ENCODE assay signal across 9 cellular contexts in the genomic region with DNA sequence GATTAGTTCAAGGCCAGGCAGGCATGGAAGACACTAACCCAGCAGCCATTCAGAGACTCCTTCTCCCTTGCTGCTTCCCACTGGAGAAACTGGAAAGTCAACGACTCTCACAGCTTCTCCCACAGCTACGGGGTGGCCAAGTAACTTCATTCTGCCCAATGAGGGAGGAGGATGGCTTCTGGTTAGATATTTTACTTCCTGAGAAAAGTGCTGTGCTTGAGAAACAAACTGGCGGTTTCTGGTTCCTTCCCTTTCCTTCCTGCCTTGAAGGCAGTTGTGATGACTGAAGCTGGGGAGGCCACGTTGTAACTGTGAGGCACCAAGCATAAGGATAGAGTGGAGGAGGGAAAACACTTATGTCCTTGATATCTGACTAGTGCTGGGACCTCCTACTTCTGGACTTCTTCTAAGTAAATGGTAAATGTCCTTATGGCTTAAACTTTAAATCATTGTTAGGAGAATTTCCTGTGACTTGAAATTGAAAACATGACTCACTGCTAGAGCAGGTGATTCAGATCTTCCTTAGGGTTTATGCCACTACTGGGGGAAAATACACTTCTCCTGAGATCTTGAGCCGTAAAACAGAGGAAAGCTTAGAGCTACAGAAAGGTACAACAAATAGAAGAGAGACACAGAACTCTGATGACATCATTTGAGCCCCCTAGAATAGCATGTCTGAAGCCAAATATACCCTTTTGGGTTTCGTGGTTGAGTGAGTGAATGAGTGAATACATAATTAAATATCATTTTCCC. TPM values are rescaled to one million over a fixed set of nuclear protein-coding genes. Genes with fewer than 3 reads are reported as not detected.
DNase-seq lines count a peak whose midpoint lies in the region; ATAC-seq, FAIRE-seq and TF ChIP-seq lines count a peak whose summit lies in the region.
"Had no signal": no experiment of that assay in that cellular context is flagged by ENCODE, and none has a peak within 500 bp of the region (broad histone marks: within the 10 kb centered on the region; RNA-seq: fewer than 3 reads in every experiment).

No MANE protein-coding gene starts in this region.

- H3K4me3 ChIP-seq in cardiac fibroblast (replicated peaks in 1 of 2; ENCODE audit: low read depth in 2 of 2, low read length in 2 of 2) (no peak overlapping the region), WERI-Rb-1 (ENCODE audit: low read depth, low read length) (no peak overlapping the region)

- H3K27me3 ChIP-seq in WERI-Rb-1 (ENCODE audit: insufficient read depth, low read depth, severe bottlenecking), result no peaks in the 10 kb centered on the region

- TF ChIP-seq CTCF in cardiac fibroblast (IDR thresholded peaks at IDR 0.05; ENCODE audit: low read depth, low read length) (no peak), WERI-Rb-1 (IDR thresholded peaks at IDR 0.05; ENCODE audit: low read depth, low read length) (no peak)

- H3K27ac Mint-ChIP-seq in T-cell, result peak overlapping the region; percentile 93
- H3K27ac Mint-ChIP-seq: memory B cell had no signal

- peaks cover 43 to 76% (median 64%) of the 10 kb centered on the region in 3 donors for H3K4me1 Mint-ChIP-seq in T-cell

- no peaks in the 10 kb centered on the region for H3K36me3 Mint-ChIP-seq in T-cell

- CTCF ChIA-PET in T-cell (lab: Charles Lee), result interaction anchor here (0.6 to 5.7 kb wide), 21 partner anchors 9 to 349 kb away, joined by 3 to 48 read pairs (median 3); a partner anchor contains a TSS

- FAIRE-seq in GM18507 (lab: Jason Lieb, UNC) (peak; percentile 77), frontal cortex (lab: Jason Lieb, UNC) (no peak)

- DNase-seq in GM18507 (ENCODE audit: extremely low spot score, insufficient read length, low read depth), result no peak
- DNase-seq in T-cell, result peak in 17 of 34 experiments; percentile 7 to 42 (median 18)
- peak; percentile 23 to 76 for DNase-seq in cardiac fibroblast (ENCODE audit: low read depth in 2 of 2)
- DNase-seq in non-pigmented ciliary epithelial cell (ENCODE audit: low read depth), result peak; percentile 28
- no peak for DNase-seq in WERI-Rb-1
- no peak for DNase-seq in NCI-H82 treated with DMSO at 0.1 percent for 48 hours (lab: John Stamatoyannopoulos, UW; ENCODE audit: unreplicated experiment)
- no peak for DNase-seq in frontal cortex (ENCODE audit: low spot score in 2 of 2)

- peaks cover 7% of the 10 kb centered on the region for H3K9me3 ChIP-seq in WERI-Rb-1 (ENCODE audit: severe bottlenecking)

- no peaks in the 10 kb centered on the region for H3K27me3 Mint-ChIP-seq in T-cell

- ATAC-seq in HG03066 (IDR thresholded peaks at IDR 0.05; ENCODE audit: low read depth, unreplicated experiment) (peak; percentile 30), T-cell (replicated peaks in 1 of 4) (peak; percentile 43 to 60 (median 50))

- H3K36me3 ChIP-seq in WERI-Rb-1, result peaks cover 8% of the 10 kb centered on the region

- peaks cover 0 to 3% (median 3%) of the 10 kb centered on the region in 3 donors for H3K9me3 Mint-ChIP-seq in T-cell

- H3K4me3 Mint-ChIP-seq in T-cell, result peak overlapping the region; percentile 54 to 78 (median 67)
- H3K4me3 Mint-ChIP-seq: memory B cell had no signal

- H3K27ac ChIP-seq in WERI-Rb-1, result no peak overlapping the region

- POLR2A ChIA-PET in T-cell (lab: Charles Lee), result interaction anchor here (0.5 to 0.9 kb wide), 8 partner anchors 9 to 1908 kb away, joined by 3 to 11 read pairs (median 3); no protein-coding TSS in a partner anchor

RNA-seq across cellular contexts. Expression of a gene that starts 3.1 kb away (rescaled TPM):
- total RNA-seq in T-cell (10 to 100 TPM; 12.6 to 30.3 (median 29.3) TPM), frontal cortex (16.3 TPM)

RNA-seq across cellular contexts. Expression of a gene that starts 47.1 kb away (rescaled TPM):
- total RNA-seq in T-cell (10 to 100 TPM; 16.4 to 35.8 (median 28.2) TPM), frontal cortex (75.0 TPM)

RNA-seq across cellular contexts. Expression of a gene that starts 58.0 kb away (rescaled TPM):
- total RNA-seq in T-cell (under 1 TPM in 2 of 5 donors, not detected in 3; 0.07 to 0.09 TPM), frontal cortex (2.4 TPM)

Comparison
In these comparisons a context has a peak if more than half of its experiments do, and no peak if none do; other contexts are left out.
1. DNase-seq: peak in cardiac fibroblast (2 of 2) and non-pigmented ciliary epithelial cell (single experiment); none in GM18507 (single experiment), WERI-Rb-1 (single experiment), NCI-H82 treated with DMSO at 0.1 percent for 48 hours (single experiment) and frontal cortex (0 of 2).